Comparison of ENCODE assay signal across 14 cellular contexts in genomic region chr1:157641177-157641576, GRCh38. TPM values are rescaled to one million over a fixed set of nuclear protein-coding genes. Genes with fewer than 3 reads are reported as not detected.
DNase-seq lines count a peak whose midpoint lies in the region; ATAC-seq and TF ChIP-seq lines count a peak whose summit lies in the region.
"Had no signal": no experiment of that assay in that cellular context is flagged by ENCODE, and none has a peak within 500 bp of the region (broad histone marks: within the 10 kb centered on the region; RNA-seq: fewer than 3 reads in every experiment).

No MANE protein-coding gene starts in this region.

- CTCF ChIA-PET in OCI-LY7 (lab: Charles Lee; ENCODE audit: unreplicated experiment): no interaction called here

- peak overlapping the region; percentile 68; the same call in 1 of the 2 replicates for H2AFZ ChIP-seq in OCI-LY7 (ENCODE audit: low read length)

- H3K9me3 ChIP-seq in DOHH2 (ENCODE audit: control insufficient read depth, insufficient read depth, low read length) (no peaks in the 10 kb centered on the region), HUES48 (ENCODE audit: control insufficient read depth, insufficient read depth, low read length) (no peaks in the 10 kb centered on the region), OCI-LY7 (ENCODE audit: low read length) (no peaks in the 10 kb centered on the region), iPS-20b (ENCODE audit: insufficient read depth, low read depth, low read length) (no peaks in the 10 kb centered on the region), mucosa of descending colon (no peaks in the 10 kb centered on the region)
- H3K9me3 ChIP-seq: BLaER1 treated with 17β-estradiol and CSF1 and Interleukin-3, amounts not matched to agents 10 nM and 100 nM; HAP-1 had no signal

- peak overlapping the region; percentile 28; the same call in 1 of the 2 replicates for H3K4me2 ChIP-seq in DOHH2 (ENCODE audit: low read length)
- H3K4me2 ChIP-seq in OCI-LY7 (ENCODE audit: low read length): peak overlapping the region; percentile 13; the same call in 1 of the 2 replicates
- H3K4me2 ChIP-seq: BLaER1 treated with 17β-estradiol and CSF1 and Interleukin-3, amounts not matched to agents 10 nM and 100 nM had no signal

- H3F3A ChIP-seq in DOHH2 (ENCODE audit: control insufficient read depth, insufficient read depth): no peaks in the 10 kb centered on the region

- intact Hi-C loops in OCI-LY7 (cut with micrococcal nuclease; ENCODE audit: unreplicated experiment): no loop called here
- intact Hi-C loops in mucosa of descending colon (cut with DNase I, micrococcal nuclease): no loop called here

- POLR2A ChIA-PET in OCI-LY7 (lab: Charles Lee): no interaction called here

- H3K27ac ChIP-seq in DOHH2 (ENCODE audit: low read depth, low read length) (no peak overlapping the region), HUES48 (ENCODE audit: low read depth, low read length) (no peak overlapping the region), OCI-LY7 (ENCODE audit: low read depth, low read length, poor library complexity, severe bottlenecking) (no peak overlapping the region), iPS-20b (ENCODE audit: low read length) (no peak overlapping the region)
- H3K27ac ChIP-seq: BLaER1 treated with 17β-estradiol and CSF1 and Interleukin-3, amounts not matched to agents 10 nM and 100 nM had no signal

- no peaks in the 10 kb centered on the region for H3K9me2 ChIP-seq in DOHH2 (replicated peaks; ENCODE audit: control insufficient read depth, low read length)
- H3K9me2 ChIP-seq in OCI-LY7 (ENCODE audit: insufficient read depth, low read length): no peaks in the 10 kb centered on the region

- BruUV-seq in OCI-LY7 (replicated peaks; lab: Mats Ljungman, UMichigan): no TSS peak

- no peak for ATAC-seq in mucosa of descending colon
- no peak for ATAC-seq in GM18909 (IDR thresholded peaks at IDR 0.05; ENCODE audit: poor library complexity, unreplicated experiment)
- ATAC-seq: HepG2 had no signal

- DNase-seq in OCI-LY7 (ENCODE audit: low spot score): no peak
- DNase-seq in NCI-H82 treated with DMSO at 0.1 percent for 48 hours (lab: John Stamatoyannopoulos, UW; ENCODE audit: unreplicated experiment): no peak
- no peak for DNase-seq in mucosa of descending colon
- DNase-seq: 8988T; CD4-positive, CD25-positive, alpha-beta regulatory T cell; DMS 273 treated with DMSO at 0.1 percent for 48 hours had no signal

- no peaks in the 10 kb centered on the region for H3K79me2 ChIP-seq in DOHH2 (ENCODE audit: control insufficient read depth, low read length)
- no peaks in the 10 kb centered on the region for H3K79me2 ChIP-seq in OCI-LY7 (ENCODE audit: insufficient read depth, low read depth, low read length)

- TF ChIP-seq CTCF in DOHH2 (IDR thresholded peaks at IDR 0.05; ENCODE audit: low read depth, low read length, poor library complexity, severe bottlenecking) (no peak), OCI-LY7 (conservative IDR thresholded peaks at IDR 0.05; ENCODE audit: low read length) (no peak), mucosa of descending colon (IDR thresholded peaks at IDR 0.05) (no peak)

- H4K20me1 ChIP-seq in DOHH2 (ENCODE audit: control insufficient read depth, insufficient read depth, low read depth, low read length) (no peaks in the 10 kb centered on the region), OCI-LY7 (ENCODE audit: insufficient read depth, low read length) (no peaks in the 10 kb centered on the region)
- H4K20me1 ChIP-seq: BLaER1 treated with 17β-estradiol and CSF1 and Interleukin-3, amounts not matched to agents 10 nM and 100 nM had no signal

- H3K27me3 ChIP-seq in DOHH2 (ENCODE audit: control insufficient read depth, low read length) (no peaks in the 10 kb centered on the region), HUES48 (ENCODE audit: control insufficient read depth, insufficient read depth, low read length) (no peaks in the 10 kb centered on the region), iPS-20b (ENCODE audit: insufficient read depth, low read length) (no peaks in the 10 kb centered on the region; the same call in 1 of the 2 replicates)

- no peak overlapping the region; the same call in 1 of the 2 replicates for H3K9ac ChIP-seq in HUES48 (ENCODE audit: low read depth, low read length)
- H3K9ac ChIP-seq in iPS-20b (ENCODE audit: low read depth, low read length): no peak overlapping the region
- H3K9ac ChIP-seq: BLaER1 treated with 17β-estradiol and CSF1 and Interleukin-3, amounts not matched to agents 10 nM and 100 nM had no signal

- H3K4me1 ChIP-seq in DOHH2 (ENCODE audit: control insufficient read depth, low read length): peaks cover 30% of the 10 kb centered on the region
- peaks cover 21% of the 10 kb centered on the region for H3K4me1 ChIP-seq in HUES48 (ENCODE audit: control insufficient read depth, insufficient read depth, low read length)
- peaks cover 22% of the 10 kb centered on the region for H3K4me1 ChIP-seq in OCI-LY7 (ENCODE audit: insufficient read depth, low read length, poor library complexity, severe bottlenecking)
- peaks cover 20% of the 10 kb centered on the region for H3K4me1 ChIP-seq in iPS-20b (ENCODE audit: insufficient read depth, low read length)
- H3K4me1 ChIP-seq in mucosa of descending colon (ENCODE audit: low read depth): no peaks in the 10 kb centered on the region
- H3K4me1 ChIP-seq: HAP-1 had no signal

- H3K4me3 ChIP-seq in DOHH2 (ENCODE audit: low read length) (peak overlapping the region; percentile 2; the same call in 1 of the 2 replicates), HUES48 (ENCODE audit: low read depth, low read length) (peak overlapping the region; percentile 1; the same call in 1 of the 2 replicates), OCI-LY7 (ENCODE audit: low read depth, low read length, poor library complexity, severe bottlenecking) (no peak overlapping the region), iPS-20b (ENCODE audit: low read length) (peak overlapping the region; percentile 24; the same call in 1 of the 2 replicates), mucosa of descending colon (no peak overlapping the region)
- H3K4me3 ChIP-seq: BLaER1 treated with 17β-estradiol and CSF1 and Interleukin-3, amounts not matched to agents 10 nM and 100 nM; HAP-1 had no signal

- H3K36me3 ChIP-seq in DOHH2 (ENCODE audit: control insufficient read depth, low read length) (no peaks in the 10 kb centered on the region), HUES48 (ENCODE audit: control insufficient read depth, insufficient read depth, low read length) (no peaks in the 10 kb centered on the region), OCI-LY7 (ENCODE audit: insufficient read depth, low read length) (no peaks in the 10 kb centered on the region), iPS-20b (ENCODE audit: insufficient read depth, low read depth, low read length) (no peaks in the 10 kb centered on the region), mucosa of descending colon (ENCODE audit: low read depth) (no peaks in the 10 kb centered on the region)
- H3K36me3 ChIP-seq: BLaER1 treated with 17β-estradiol and CSF1 and Interleukin-3, amounts not matched to agents 10 nM and 100 nM; HAP-1 had no signal

RNA-seq across cellular contexts. Expression of gene FCRL4, which starts 43.3 kb away (rescaled TPM):
- not detected in 2 replicates for total RNA-seq in OCI-LY7 (2014; rRNA removed; shearing (Covaris generic))
- not detected in 2 replicates for total RNA-seq in OCI-LY7 (2022)
- total RNA-seq in mucosa of descending colon: under 1 TPM in 2 of 3 donors, not detected in 1; 0.09 to 0.12 TPM
- total RNA-seq: CD4-positive, CD25-positive, alpha-beta regulatory T cell; HepG2; HT-29 had no signal

RNA-seq across cellular contexts. Expression of gene FCRL3, which starts 59.4 kb away (rescaled TPM):
- 0.77 and 0.88 TPM in 2 replicates for total RNA-seq in OCI-LY7 (2014; rRNA removed; shearing (Covaris generic))
- total RNA-seq in OCI-LY7 (2022): 0.99 and 1.1 TPM in 2 replicates
- total RNA-seq in mucosa of descending colon: under 1 TPM in 2 of 3 donors, not detected in 1; 0.36 to 0.69 TPM
- total RNA-seq: HepG2, HT-29 had no signal

Comparison
In these comparisons a context has a peak if more than half of its experiments do, and no peak if none do; other contexts are left out.
1. H3K4me3 ChIP-seq: peak in DOHH2 (single experiment), HUES48 (single experiment) and iPS-20b (single experiment); none in OCI-LY7 (single experiment) and mucosa of descending colon (single experiment).